1 cellular context compared by ENCODE assay signal in genomic region chr3:38136807-38137614, GRCh38.
TF ChIP-seq lines count a peak whose summit lies in the region.

Gene ACAA1, minus strand, starts transcription at chr3:38137127. Its CDS starts 92 bp downstream, at chr3:38137035.

TF ChIP-seq in HepG2, 621 proteins besides CTCF, POLR2A, EP300 and RAD21 (continued from another document and continues in another):
- TF ChIP-seq ZNF281 (CRISPR knock-in tag; IDR thresholded peaks at IDR 0.05; ENCODE audit: borderline replicate concordance) (0 out of 2 replicates have a peak, but pooled peaks have one; percentile 9), ZFX (CRISPR knock-in tag; IDR thresholded peaks at IDR 0.05; ENCODE audit: low read depth) (peak; percentile 92), ZFP91 (CRISPR knock-in tag; IDR thresholded peaks at IDR 0.05; ENCODE audit: borderline replicate concordance) (peak; percentile 29; the same call in 1 of the 2 replicates), ZNF605 (CRISPR knock-in tag; IDR thresholded peaks at IDR 0.05) (peak; percentile 73; the same call in 1 of the 2 replicates), ZNF788 (CRISPR knock-in tag; IDR thresholded peaks at IDR 0.05; ENCODE audit: borderline replicate concordance) (peak; percentile 40; the same call in 1 of the 2 replicates), ZNF597 (CRISPR knock-in tag; IDR thresholded peaks at IDR 0.05) (no peak), RBFOX2 (IDR thresholded peaks at IDR 0.05; ENCODE audit: low read depth, low read length) (peak; percentile 99), ZFY (CRISPR knock-in tag; IDR thresholded peaks at IDR 0.05) (peak; percentile 95), ZNF570 (CRISPR knock-in tag; IDR thresholded peaks at IDR 0.05; ENCODE audit: borderline replicate concordance) (no peak; the same call in 1 of the 2 replicates), ZGPAT (CRISPR knock-in tag; IDR thresholded peaks at IDR 0.05) (peak; percentile 49), U2AF1 (optimal IDR thresholded peaks at IDR 0.05; ENCODE audit: low read depth, low read length) (peak; percentile 17), STAG1 (CRISPR knock-in tag; IDR thresholded peaks at IDR 0.05) (no peak; the same call in 1 of the 2 replicates), FOXK1 (CRISPR knock-in tag; IDR thresholded peaks at IDR 0.05; ENCODE audit: borderline replicate concordance, low read depth) (0 out of 2 replicates have a peak, but pooled peaks have one; percentile 11), CC2D1A (CRISPR knock-in tag; IDR thresholded peaks at IDR 0.05) (no peak), TAF1 (CRISPR knock-in tag; IDR thresholded peaks at IDR 0.05) (peak; percentile 95), ZNF18 (CRISPR knock-in tag; IDR thresholded peaks at IDR 0.05; ENCODE audit: insufficient replicate concordance) (peak; percentile 54), TBL1XR1 (IDR thresholded peaks at IDR 0.05; ENCODE audit: borderline replicate concordance, low read length, partially characterized antibody) (no peak), ZNF816 (CRISPR knock-in tag; IDR thresholded peaks at IDR 0.05; ENCODE audit: borderline replicate concordance) (peak; percentile 65; the same call in 1 of the 2 replicates), ZNF317 (CRISPR knock-in tag; IDR thresholded peaks at IDR 0.05) (0 out of 2 replicates have a peak, but pooled peaks have one; percentile 43), ZNF468 (CRISPR knock-in tag; IDR thresholded peaks at IDR 0.05) (0 out of 2 replicates have a peak, but pooled peaks have one; percentile 76), HNF1B (CRISPR knock-in tag; IDR thresholded peaks at IDR 0.05) (peak; percentile 82; the same call in 1 of the 2 replicates), ZNF850 (CRISPR knock-in tag; conservative IDR thresholded peaks at IDR 0.05) (no peak), SPEN (CRISPR knock-in tag; IDR thresholded peaks at IDR 0.05; ENCODE audit: low read depth) (peak; percentile 71), MXI1 (IDR thresholded peaks at IDR 0.05; ENCODE audit: borderline replicate concordance, low read depth, low read length) (peak; percentile 65; the same call in 1 of the 3 replicates), MED8 (CRISPR knock-in tag; IDR thresholded peaks at IDR 0.05; ENCODE audit: insufficient replicate concordance) (no peak), SIN3A (IDR thresholded peaks at IDR 0.05; ENCODE audit: borderline replicate concordance, low read depth, low read length) (peak; percentile 87), MXD1 (CRISPR knock-in tag; IDR thresholded peaks at IDR 0.05) (peak; percentile 36; the same call in 1 of the 2 replicates), KDM2A (CRISPR knock-in tag; IDR thresholded peaks at IDR 0.05; ENCODE audit: borderline replicate concordance, low read depth) (peak; percentile 35; the same call in 1 of the 2 replicates), ARID5B (CRISPR knock-in tag; IDR thresholded peaks at IDR 0.05) (no peak; the same call in 1 of the 2 replicates), ZNF576 (CRISPR knock-in tag; IDR thresholded peaks at IDR 0.05) (no peak), RAD51 (IDR thresholded peaks at IDR 0.05; ENCODE audit: borderline replicate concordance) (no peak), SYNCRIP (IDR thresholded peaks at IDR 0.05; ENCODE audit: insufficient read depth, low read depth, low read length) (no peak), HOXA5 (CRISPR knock-in tag; IDR thresholded peaks at IDR 0.05) (0 out of 2 replicates have a peak, but pooled peaks have one; percentile 43), ZNF276 (CRISPR knock-in tag; IDR thresholded peaks at IDR 0.05; ENCODE audit: low read depth) (peak; percentile 28; the same call in 1 of the 2 replicates), TMF1 (CRISPR knock-in tag; IDR thresholded peaks at IDR 0.05; ENCODE audit: low read depth) (peak; percentile 85), HOXA9 (CRISPR knock-in tag; IDR thresholded peaks at IDR 0.05; ENCODE audit: borderline replicate concordance) (0 out of 2 replicates have a peak, but pooled peaks have one; percentile 46)
